In genomic region chr2:232984451-232985207, GRCh38 we compare ENCODE assay signal across 18 cellular contexts. TPM values are rescaled to one million over a fixed set of nuclear protein-coding genes. Genes with fewer than 3 reads are reported as not detected.
"Had no signal": no experiment of that assay in that cellular context is flagged by ENCODE, and none has a peak within 500 bp of the region (broad histone marks: within the 10 kb centered on the region; RNA-seq: fewer than 3 reads in every experiment).

No MANE protein-coding gene starts in this region.

- H3K36me3 ChIP-seq: esophagus squamous epithelium, right atrium auricular region, WERI-Rb-1 had no signal

- H3K4me1 ChIP-seq: right atrium auricular region had no signal

- H3K9me3 ChIP-seq: esophagus squamous epithelium had no signal

- H3K27ac Mint-ChIP-seq: activated T-cell treated with anti-CD3 and anti-CD28 coated beads, Interleukin-2, amount 50 U/mL, for 72 hours; nephron progenitor cell; progenitor cell of endocrine pancreas; stimulated activated naive CD8-positive, alpha-beta T cell treated with anti-CD3 and anti-CD28 coated beads, Interleukin-15, Interleukin-2, amounts not matched to agents 100 ng/mL and 50 ng/mL, for 24 hours had no signal

- H3K27me3 ChIP-seq: right atrium auricular region had no signal

- H3K4me3 ChIP-seq: esophagus squamous epithelium, right atrium auricular region had no signal

- ATAC-seq: activated T-cell treated with anti-CD3 and anti-CD28 coated beads, Interleukin-2, amount 50 U/mL, for 72 hours had no signal

- H3K4me3 Mint-ChIP-seq: activated T-cell treated with anti-CD3 and anti-CD28 coated beads, Interleukin-2, amount 50 U/mL, for 72 hours; central memory CD8-positive, alpha-beta T cell; nephron progenitor cell; stimulated activated naive CD8-positive, alpha-beta T cell treated with anti-CD3 and anti-CD28 coated beads, Interleukin-15, Interleukin-2, amounts not matched to agents 100 ng/mL and 50 ng/mL, for 24 hours had no signal

- DNase-seq: activated CD4-positive, alpha-beta T cell treated with anti-CD3 and anti-CD28 coated beads for 1 hour; activated CD8-positive, alpha-beta memory T cell treated with anti-CD3 and anti-CD28 coated beads for 24 hours; activated CD8-positive, alpha-beta memory T cell treated with anti-CD3 and anti-CD28 coated beads, Interleukin-2, amount 50 U/mL, for 48 hours; activated naive CD4-positive, alpha-beta T cell treated with anti-CD3 and anti-CD28 coated beads, Interleukin-2, amount 50 U/mL, for 16 hours; activated T-cell treated with anti-CD3 and anti-CD28 coated beads, Interleukin-2, amount 50 U/mL, for 72 hours; effector CD8-positive, alpha-beta T cell; esophagus squamous epithelium; nephron progenitor cell; stimulated activated CD4-positive, alpha-beta T cell treated with anti-CD3 and anti-CD28 coated beads, Interleukin-2, amount 100 ng/mL, for 24 hours; T-helper 2 cell; trophoblast cell; WERI-Rb-1 had no signal

- H3K27ac ChIP-seq: esophagus squamous epithelium, right atrium auricular region, WERI-Rb-1 had no signal

RNA-seq across cellular contexts. Expression of gene NEU2, which starts 47.8 kb away (rescaled TPM):
- total RNA-seq: activated T-cell treated with anti-CD3 and anti-CD28 coated beads, Interleukin-2, amount 50 U/mL, for 72 hours; aorta; esophagus squamous epithelium; glomerular endothelial cell; progenitor cell of endocrine pancreas; right atrium auricular region had no signal
- polyA plus RNA-seq: aorta had no signal
